In the genomic region with DNA sequence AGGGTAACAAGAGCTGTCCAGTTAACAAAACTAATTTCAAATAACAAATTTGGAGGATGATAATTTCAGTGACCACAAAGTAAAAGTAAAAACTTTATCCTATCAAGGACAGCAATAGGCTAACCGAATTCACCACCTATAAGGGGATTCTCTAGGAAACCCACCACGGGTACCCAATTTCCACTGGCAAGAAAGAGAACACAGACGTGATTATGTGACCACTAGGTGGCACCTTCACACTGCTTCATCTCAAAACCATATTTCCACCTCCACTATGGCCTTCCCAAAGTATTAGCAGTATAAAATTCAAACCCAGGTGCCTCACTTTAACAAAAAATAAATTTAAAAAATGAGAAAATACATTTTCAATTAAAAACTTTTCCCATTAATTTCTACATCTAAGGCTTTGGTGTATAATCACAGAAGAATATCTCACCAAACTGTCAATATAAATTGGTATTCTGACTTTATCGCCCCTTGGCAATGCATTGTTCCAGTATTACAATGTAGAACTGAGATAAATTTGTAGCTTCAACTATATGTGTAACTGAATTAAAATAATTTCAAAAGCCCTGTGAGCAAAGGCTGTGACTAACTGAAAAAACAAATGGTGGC, we compare ENCODE assay signal across 1 cellular context.
TF ChIP-seq lines count a peak whose summit lies in the region.

No MANE protein-coding gene starts in this region.

TF ChIP-seq in HCT116, 20 proteins besides CTCF, POLR2A, EP300 and RAD21 (continued from another document):
- TF ChIP-seq ELF1 (IDR thresholded peaks at IDR 0.05; ENCODE audit: borderline replicate concordance, low read depth), result no peak
- TF ChIP-seq FOSL1 (IDR thresholded peaks at IDR 0.05; ENCODE audit: low read depth), result no peak
- TF ChIP-seq SIN3A (IDR thresholded peaks at IDR 0.05; ENCODE audit: low read depth), result no peak
- TF ChIP-seq SRF (IDR thresholded peaks at IDR 0.05; ENCODE audit: low read depth), result no peak
- TF ChIP-seq, protein P1, sequence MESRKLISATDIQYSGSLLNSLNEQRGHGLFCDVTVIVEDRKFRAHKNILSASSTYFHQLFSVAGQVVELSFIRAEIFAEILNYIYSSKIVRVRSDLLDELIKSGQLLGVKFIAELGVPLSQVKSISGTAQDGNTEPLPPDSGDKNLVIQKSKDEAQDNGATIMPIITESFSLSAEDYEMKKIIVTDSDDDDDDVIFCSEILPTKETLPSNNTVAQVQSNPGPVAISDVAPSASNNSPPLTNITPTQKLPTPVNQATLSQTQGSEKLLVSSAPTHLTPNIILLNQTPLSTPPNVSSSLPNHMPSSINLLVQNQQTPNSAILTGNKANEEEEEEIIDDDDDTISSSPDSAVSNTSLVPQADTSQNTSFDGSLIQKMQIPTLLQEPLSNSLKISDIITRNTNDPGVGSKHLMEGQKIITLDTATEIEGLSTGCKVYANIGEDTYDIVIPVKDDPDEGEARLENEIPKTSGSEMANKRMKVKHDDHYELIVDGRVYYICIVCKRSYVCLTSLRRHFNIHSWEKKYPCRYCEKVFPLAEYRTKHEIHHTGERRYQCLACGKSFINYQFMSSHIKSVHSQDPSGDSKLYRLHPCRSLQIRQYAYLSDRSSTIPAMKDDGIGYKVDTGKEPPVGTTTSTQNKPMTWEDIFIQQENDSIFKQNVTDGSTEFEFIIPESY (IDR thresholded peaks at IDR 0.05; ENCODE audit: extremely low read depth, insufficient replicate concordance, low read length), result no peak
- no peak for TF ChIP-seq EGR1 (IDR thresholded peaks at IDR 0.05; ENCODE audit: low read depth)
- no peak for TF ChIP-seq TCF7L2 (IDR thresholded peaks at IDR 0.05; ENCODE audit: borderline replicate concordance, extremely low read depth, insufficient read depth, insufficient read length)
- no peak for TF ChIP-seq ZNF274 (IDR thresholded peaks at IDR 0.05; ENCODE audit: low read depth, low read length)
- TF ChIP-seq CEBPB (IDR thresholded peaks at IDR 0.05; ENCODE audit: low read depth), result no peak
